8 cellular contexts compared by ENCODE assay signal in the genomic region with DNA sequence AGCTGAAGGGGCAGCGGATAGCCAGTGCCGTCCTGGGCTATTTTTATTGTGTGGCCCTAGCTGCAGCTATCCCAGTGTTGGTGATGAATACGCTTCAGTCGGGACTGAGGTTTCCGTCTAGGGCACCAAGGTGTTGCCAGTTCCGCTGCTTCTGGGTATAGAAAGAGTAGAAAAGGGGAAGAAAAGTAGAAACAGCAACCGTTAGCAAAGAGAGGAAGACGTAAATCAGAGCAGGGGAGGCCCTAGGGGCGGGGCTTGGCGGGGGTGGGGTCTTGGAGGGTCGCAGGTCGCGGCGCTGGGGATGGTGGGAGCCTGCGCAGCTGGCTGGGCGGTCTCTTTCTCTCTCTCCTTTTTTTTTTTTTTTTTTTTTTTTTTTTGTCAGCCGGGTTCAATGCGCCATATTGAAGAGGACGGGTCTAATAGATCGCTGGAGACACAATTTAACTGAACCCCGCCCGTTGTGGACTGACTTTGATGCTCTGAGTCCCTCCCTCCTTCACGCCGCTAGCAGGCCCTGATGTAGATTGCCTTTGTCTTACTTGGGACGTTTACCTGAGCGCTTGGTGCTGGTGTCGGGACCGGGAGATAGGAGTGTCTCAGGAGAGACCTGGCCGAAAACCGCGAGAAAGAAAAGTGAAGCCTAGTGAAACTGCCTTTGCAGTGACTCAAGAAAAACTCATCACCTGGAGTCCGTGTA.
A peak's percentile ranks its signal among the peaks of the same experiment; 100 is the strongest.
DNase-seq lines count a peak whose midpoint lies in the region; ATAC-seq lines count a peak whose summit lies in the region.

No MANE protein-coding gene starts in this region.

- ATAC-seq in GM18498 (IDR thresholded peaks at IDR 0.05; ENCODE audit: unreplicated experiment) (peak; percentile 68), GM21360 (IDR thresholded peaks at IDR 0.05; ENCODE audit: unreplicated experiment) (no peak)

- DNase-seq in KG1 (lab: John Stamatoyannopoulos, UW) (peak; percentile 45), kidney glomerular epithelial cell (lab: John Stamatoyannopoulos, UW) (peak; percentile 64), stromal cell of bone marrow (ENCODE audit: low read depth) (peak; percentile 21), OCI-M1 (lab: John Stamatoyannopoulos, UW) (no peak), retina (no peak)
- DNase-seq in activated naive CD4-positive, alpha-beta T cell treated with Interleukin-2 at 50 U/mL for 16 hours, result peak; percentile 71

Comparison
In these comparisons a context has a peak if more than half of its experiments do, and no peak if none do; other contexts are left out.
1. DNase-seq: peak in KG1 (single experiment), activated naive CD4-positive, alpha-beta T cell treated with Interleukin-2 at 50 U/mL for 16 hours (single experiment), kidney glomerular epithelial cell (single experiment) and stromal cell of bone marrow (single experiment); none in OCI-M1 (single experiment) and retina (single experiment).